10 cellular contexts compared by ENCODE assay signal in genomic region chr1:180415985-180416633, GRCh38.
DNase-seq lines count a peak whose midpoint lies in the region; ATAC-seq, FAIRE-seq and TF ChIP-seq lines count a peak whose summit lies in the region.
"Had no signal": no experiment of that assay in that cellular context is flagged by ENCODE, and none has a peak within 500 bp of the region (broad histone marks: within the 10 kb centered on the region; RNA-seq: fewer than 3 reads in every experiment).

No MANE protein-coding gene starts in this region.

- H3K79me2 ChIP-seq in astrocyte (ENCODE audit: insufficient read depth, low read length) = peaks cover 10% of the 10 kb centered on the region

- TF ChIP-seq RAD21 in A549 (conservative IDR thresholded peaks at IDR 0.05 in 1 of 2, IDR thresholded peaks at IDR 0.05 in 1 of 2) = peak; percentile 68 to 82

- no peaks in the 10 kb centered on the region for H3K4me1 ChIP-seq in A549
- no peaks in the 10 kb centered on the region for H3K4me1 ChIP-seq in astrocyte (ENCODE audit: insufficient read depth, low read length)
- H3K4me1 ChIP-seq in left lung = peaks cover 0 to 7% of the 10 kb centered on the region in 2 donors

- H3K27me3 ChIP-seq in astrocyte (ENCODE audit: insufficient read depth, low read length) (no peaks in the 10 kb centered on the region), left lung (no peaks in the 10 kb centered on the region)

- H3K36me3 ChIP-seq in astrocyte (ENCODE audit: insufficient read depth, low read length) = no peaks in the 10 kb centered on the region
- peaks cover 0 to 14% of the 10 kb centered on the region in 2 donors for H3K36me3 ChIP-seq in left lung

- no peaks in the 10 kb centered on the region for H3K4me1 Mint-ChIP-seq in astrocyte (ENCODE audit: low read depth, unreplicated experiment)

- FAIRE-seq in A549 (lab: Jason Lieb, UNC) (peak; percentile 79), astrocyte (lab: Jason Lieb, UNC) (no peak)

- ATAC-seq in A549 (peak in 1 of 2 experiments; percentile 65; a peak in 3 of 6 replicates), left lung (peak; percentile 56), HG03442 (IDR thresholded peaks at IDR 0.05; ENCODE audit: unreplicated experiment) (no peak)

- H3K27me3 Mint-ChIP-seq in astrocyte (ENCODE audit: low read depth, unreplicated experiment) = no peaks in the 10 kb centered on the region
- H3K27me3 Mint-ChIP-seq: dendritic cell treated with granulocyte-macrophage colony-stimulating factor and Interleukin-4, amounts not matched to agents 40 ng/mL and 50 ng/mL, for 4 days; stimulated activated naive CD8-positive, alpha-beta T cell treated with anti-CD3 and anti-CD28 coated beads, Interleukin-15, Interleukin-2, amounts not matched to agents 100 ng/mL and 50 ng/mL, for 24 hours had no signal

- CTCF ChIA-PET in A549 (lab: Yijun Ruan, JAX) = interaction anchor here (1.0 to 2.6 kb wide), 5 partner anchors 9 to 228 kb away, joined by 3 to 7 read pairs (median 3); no protein-coding TSS in a partner anchor

- no peaks in the 10 kb centered on the region for H3K9me3 Mint-ChIP-seq in astrocyte (ENCODE audit: unreplicated experiment)
- H3K9me3 Mint-ChIP-seq: dendritic cell treated with granulocyte-macrophage colony-stimulating factor and Interleukin-4, amounts not matched to agents 40 ng/mL and 50 ng/mL, for 4 days had no signal

- H3K36me3 Mint-ChIP-seq in astrocyte (ENCODE audit: low read depth, unreplicated experiment) = peaks cover 4% of the 10 kb centered on the region

- no peak overlapping the region for H3K4me3 Mint-ChIP-seq in astrocyte (ENCODE audit: unreplicated experiment)
- H3K4me3 Mint-ChIP-seq: dendritic cell treated with granulocyte-macrophage colony-stimulating factor and Interleukin-4, amounts not matched to agents 40 ng/mL and 50 ng/mL, for 4 days; stimulated activated naive CD8-positive, alpha-beta T cell treated with anti-CD3 and anti-CD28 coated beads, Interleukin-15, Interleukin-2, amounts not matched to agents 100 ng/mL and 50 ng/mL, for 24 hours had no signal

- intact Hi-C loops in left lung (cut with DNase I) = no loop called here

- peaks cover 11% of the 10 kb centered on the region for H4K20me1 ChIP-seq in astrocyte (ENCODE audit: insufficient read depth, low read length)

- H3K9ac ChIP-seq in astrocyte (ENCODE audit: low read length) = no peak overlapping the region

- TF ChIP-seq POLR2A in A549 (IDR thresholded peaks at IDR 0.05; ENCODE audit: low read length) = no peak

- TF ChIP-seq EP300 in A549 (IDR thresholded peaks at IDR 0.05) = no peak

- no peak overlapping the region for H3K4me3 ChIP-seq in A549
- no peak overlapping the region for H3K4me3 ChIP-seq in GM12865 (ENCODE audit: low read depth, low read length)
- no peak overlapping the region for H3K4me3 ChIP-seq in astrocyte (ENCODE audit: insufficient read depth, low read depth, low read length)
- H3K4me3 ChIP-seq in left lung = no peak overlapping the region

- TF ChIP-seq CTCF in A549 (IDR thresholded peaks at IDR 0.05) (peak; percentile 71), GM12865 (IDR thresholded peaks at IDR 0.05; ENCODE audit: insufficient read depth, low read depth, low read length, missing control alignments) (peak; percentile 41), astrocyte (IDR thresholded peaks at IDR 0.05; ENCODE audit: insufficient read depth, low read depth, low read length) (peak; percentile 54), left lung (IDR thresholded peaks at IDR 0.05) (peak; percentile 45 to 59)

- DNase-seq in A549 (ENCODE audit: low read depth in 1 of 2, low spot score in 1 of 2) (peak; percentile 33 to 53), GM12865 (ENCODE audit: low read depth) (peak; percentile 34), NCI-H2171 treated with DMSO at 0.1 percent for 48 hours (lab: John Stamatoyannopoulos, UW) (peak; percentile 79), astrocyte (ENCODE audit: low read depth) (peak; percentile 25), left lung (no peak), epidermal melanocyte (ENCODE audit: insufficient read length, low spot score) (no peak)
- DNase-seq in activated effector memory CD4-positive, alpha-beta T cell treated with Interleukin-2 at 50 U/mL for 16 hours = no peak

- H3K27ac Mint-ChIP-seq in astrocyte (ENCODE audit: unreplicated experiment) = no peak overlapping the region
- H3K27ac Mint-ChIP-seq: stimulated activated naive CD8-positive, alpha-beta T cell treated with anti-CD3 and anti-CD28 coated beads, Interleukin-15, Interleukin-2, amounts not matched to agents 100 ng/mL and 50 ng/mL, for 24 hours had no signal

- POLR2A ChIA-PET in A549 (lab: Yijun Ruan, JAX) = no interaction called here

- WGBS in A549 (ENCODE audit: missing lambda C conversion rate) = 45% methylated on average over 2 of the region's 2 CpGs

- no peak overlapping the region for H2AFZ ChIP-seq in astrocyte (ENCODE audit: low read depth, low read length)

- H3K4me2 ChIP-seq in A549 (no peak overlapping the region), astrocyte (ENCODE audit: low read length) (no peak overlapping the region)

- H3K27ac ChIP-seq in A549 (no peak overlapping the region), astrocyte (ENCODE audit: low read depth, low read length) (no peak overlapping the region), left lung (no peak overlapping the region)

- H3K9me3 ChIP-seq in A549 = no peaks in the 10 kb centered on the region
- H3K9me3 ChIP-seq in astrocyte (ENCODE audit: insufficient read depth, low read depth, low read length) = no peaks in the 10 kb centered on the region
- no peaks in the 10 kb centered on the region for H3K9me3 ChIP-seq in left lung

TF ChIP-seq in A549, 52 proteins besides CTCF, POLR2A, EP300 and RAD21:
- peak; percentile 57 for TF ChIP-seq SMC3 (IDR thresholded peaks at IDR 0.05)
- no peak for TF ChIP-seq PHF8 (IDR thresholded peaks at IDR 0.05; ENCODE audit: borderline replicate concordance, low read depth)

Comparison
In these comparisons a context has a peak if more than half of its experiments do, and no peak if none do; other contexts are left out.
1. DNase-seq: peak in A549 (2 of 2), GM12865 (single experiment), NCI-H2171 treated with DMSO at 0.1 percent for 48 hours (single experiment) and astrocyte (single experiment); none in left lung (0 of 2), activated effector memory CD4-positive, alpha-beta T cell treated with Interleukin-2 at 50 U/mL for 16 hours (single experiment) and epidermal melanocyte (single experiment).
2. Peak in every context shown above with its lines, with median percentiles within 50 percentile points of each other: CTCF ChIP-seq.